ENCODE assay signal across 8 cellular contexts in the genomic region with DNA sequence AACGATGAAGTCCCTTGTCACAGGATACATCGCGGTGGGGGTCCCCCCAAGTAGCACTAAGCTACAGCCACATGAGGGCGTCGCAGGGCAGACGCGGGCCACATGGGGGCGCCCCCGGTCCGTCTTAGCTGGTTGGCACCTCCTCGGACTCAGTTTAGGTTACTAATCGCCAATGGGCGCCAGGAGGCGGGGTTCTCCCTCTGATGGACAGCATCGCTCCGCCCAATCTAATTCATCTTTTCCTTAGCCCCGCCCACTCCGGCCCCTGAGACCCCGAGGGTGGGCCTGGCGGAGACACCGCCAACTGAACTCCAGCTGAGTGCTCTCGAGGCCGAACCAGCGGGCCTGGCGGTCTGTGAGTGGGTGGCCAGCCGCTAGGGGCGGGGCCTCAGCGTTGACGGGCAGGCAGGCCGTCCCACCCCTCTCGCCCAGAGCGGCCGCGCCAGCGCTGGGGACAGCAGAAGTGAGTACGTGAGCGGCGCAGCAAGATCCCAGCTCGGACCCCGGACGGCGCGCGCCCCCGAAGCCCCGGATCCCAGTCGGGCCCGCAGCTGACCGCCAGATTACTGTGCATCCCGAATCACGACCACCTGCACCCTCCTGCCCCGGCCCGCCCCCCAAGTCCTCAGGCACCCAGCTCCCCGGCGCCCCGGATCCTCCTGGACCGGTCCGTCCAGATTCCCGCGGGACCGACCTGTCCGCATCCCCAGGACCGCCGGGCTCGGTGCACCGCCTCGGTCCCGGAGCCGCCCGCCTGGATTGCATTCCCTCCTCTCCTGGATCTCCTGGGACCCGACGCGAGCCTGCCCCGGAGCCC. TPM values are rescaled to one million over a fixed set of nuclear protein-coding genes. Genes with fewer than 3 reads are reported as not detected.
A peak's percentile ranks its signal among the peaks of the same experiment; 100 is the strongest.
DNase-seq lines count a peak whose midpoint lies in the region; ATAC-seq and TF ChIP-seq lines count a peak whose summit lies in the region.

A gene (plus strand): TSS at position 457 of the 817 bp plus-strand sequence. CDS start 451 bp downstream, outside the sequence.

- H3K9me3 Mint-ChIP-seq in CD14-positive monocyte, result peaks cover 0 to 4% (median 0%) of the 10 kb centered on the region in 7 donors
- no peaks in the 10 kb centered on the region for H3K9me3 Mint-ChIP-seq in dendritic cell treated with granulocyte-macrophage colony-stimulating factor and Interleukin-4, amounts not matched to agents 40 ng/mL and 50 ng/mL, for 4 days

- peak; percentile 95 for DNase-seq in CD14-positive monocyte (ENCODE audit: low spot score)
- peak; percentile 91 for DNase-seq in NCI-H748 treated with DMSO at 0.1 percent for 48 hours (lab: John Stamatoyannopoulos, UW)
- DNase-seq in activated CD4-positive, alpha-beta T cell treated with anti-CD3 and anti-CD28 coated beads, Interleukin-2, amount 50 U/mL, for 4 hours, result peak; percentile 85 to 86
- peak; percentile 95 for DNase-seq in left lobe of liver (ENCODE audit: low spot score)
- DNase-seq in stimulated activated CD4-positive, alpha-beta T cell treated with anti-CD3 and anti-CD28 coated beads, Interleukin-1b, Interleukin-23, amount 100 ng/mL, for 48 hours, result peak; percentile 93

- H3K36me3 Mint-ChIP-seq in CD14-positive monocyte, result peaks cover 5% of the 10 kb centered on the region in 2 donors
- H3K36me3 Mint-ChIP-seq in dendritic cell treated with granulocyte-macrophage colony-stimulating factor and Interleukin-4, amounts not matched to agents 40 ng/mL and 50 ng/mL, for 4 days (ENCODE audit: low read depth), result no peaks in the 10 kb centered on the region

- peaks cover 18 to 46% (median 30%) of the 10 kb centered on the region in 3 donors for H3K27me3 Mint-ChIP-seq in CD14-positive monocyte (ENCODE audit: low read depth in 3 of 3)
- H3K27me3 Mint-ChIP-seq in dendritic cell treated with granulocyte-macrophage colony-stimulating factor and Interleukin-4, amounts not matched to agents 40 ng/mL and 50 ng/mL, for 4 days, result peaks cover 61% of the 10 kb centered on the region

- H3K4me3 Mint-ChIP-seq in CD14-positive monocyte, result peak within 1 kb of the TSS; percentile 86 to 90
- H3K4me3 Mint-ChIP-seq in dendritic cell treated with granulocyte-macrophage colony-stimulating factor and Interleukin-4, amounts not matched to agents 40 ng/mL and 50 ng/mL, for 4 days, result peak within 1 kb of the TSS; percentile 64

- H3K27ac Mint-ChIP-seq in CD14-positive monocyte, result peak within 1 kb of the TSS; percentile 16 to 76 (median 63)
- peak within 1 kb of the TSS; percentile 59 for H3K27ac Mint-ChIP-seq in dendritic cell treated with granulocyte-macrophage colony-stimulating factor and Interleukin-4, amounts not matched to agents 40 ng/mL and 50 ng/mL, for 4 days

- ATAC-seq in GM19452 (IDR thresholded peaks at IDR 0.05; ENCODE audit: unreplicated experiment) (peak; percentile 79), HG03571 (IDR thresholded peaks at IDR 0.05; ENCODE audit: unreplicated experiment) (peak; percentile 78), left lobe of liver (peak; percentile 92)

- intact Hi-C loops in CD14-positive monocyte (cut with micrococcal nuclease), result loop anchor here in 1 of 2 donors (1.0 kb wide), 1 partner anchor 216 kb away; no protein-coding TSS in a partner anchor
- intact Hi-C loops in dendritic cell treated with granulocyte-macrophage colony-stimulating factor and Interleukin-4, amounts not matched to agents 40 ng/mL and 50 ng/mL, for 4 days (cut with micrococcal nuclease), result loop anchor here (1.0 kb wide), 3 partner anchors 166 to 242 kb away; no protein-coding TSS in a partner anchor

- peak; percentile 100 for TF ChIP-seq CTCF in CD14-positive monocyte (IDR thresholded peaks at IDR 0.05)

- H3K4me1 Mint-ChIP-seq in CD14-positive monocyte, result peaks cover 31% of the 10 kb centered on the region
- peaks cover 45% of the 10 kb centered on the region for H3K4me1 Mint-ChIP-seq in dendritic cell treated with granulocyte-macrophage colony-stimulating factor and Interleukin-4, amounts not matched to agents 40 ng/mL and 50 ng/mL, for 4 days (ENCODE audit: low read depth)

RNA-seq across cellular contexts. Expression of the gene that starts here (rescaled TPM):
- 1 to 10 TPM in 1 of 2 donors, under 1 TPM in 1; 0.80 to 1.2 TPM for polyA plus RNA-seq in CD14-positive monocyte
- total RNA-seq in left lobe of liver, result 0.65 TPM

Comparison
In these comparisons a context has a peak if more than half of its experiments do, and no peak if none do; other contexts are left out.
1. Peak in every context shown above with its lines: DNase-seq and ATAC-seq.
2. Peak in DNase-seq and ATAC-seq in left lobe of liver; RNA of the gene not detected or under 1 TPM.